26 cellular contexts compared by ENCODE assay signal in genomic region chr1:5821496-5822176, GRCh38.
"Had no signal": no experiment of that assay in that cellular context is flagged by ENCODE, and none has a peak within 500 bp of the region (broad histone marks: within the 10 kb centered on the region; RNA-seq: fewer than 3 reads in every experiment).

No MANE protein-coding gene starts in this region.

- DNase-seq: activated CD4-positive, alpha-beta T cell treated with anti-CD3 and anti-CD28 coated beads for 36 hours; activated CD4-positive, CD25-positive, alpha-beta regulatory T cell; activated CD8-positive, alpha-beta memory T cell treated with anti-CD3 and anti-CD28 coated beads, Interleukin-2, amount 10 ng/mL, durations not matched to agents 7 days and 5 days; activated CD8-positive, alpha-beta T cell treated with anti-CD3 and anti-CD28 coated beads, Interleukin-2, amount 10 ng/mL, durations not matched to agents 7 days and 5 days; activated naive CD4-positive, alpha-beta T cell; activated T-cell treated with anti-CD3 and anti-CD28 coated beads, Interleukin-2, amount 50 U/mL, for 48 hours; adrenal gland; aorta; body of pancreas; colonic mucosa; effector memory CD8-positive, alpha-beta T cell; erythroblast; kidney; left colon; naive B cell; nephron progenitor cell; ovary; sigmoid colon; small intestine; stimulated activated CD4-positive, alpha-beta T cell treated with anti-CD3 and anti-CD28 coated beads, Interleukin-4, amount 100 ng/mL, for 24 hours; stimulated activated naive CD8-positive, alpha-beta T cell treated with anti-CD3 and anti-CD28 coated beads, Interleukin-15, amount 100 ng/mL, for 72 hours; substantia nigra had no signal

- H3K27ac ChIP-seq: adrenal gland, body of pancreas, colonic mucosa, gastroesophageal sphincter, hepatocyte, ovary, prostate gland, sigmoid colon had no signal

- H3K27me3 ChIP-seq: adrenal gland, colonic mucosa, hepatocyte, ovary had no signal

- H3K4me1 ChIP-seq: adrenal gland, body of pancreas, colonic mucosa, gastroesophageal sphincter, prostate gland, sigmoid colon had no signal

- ATAC-seq: activated CD4-positive, alpha-beta T cell treated with anti-CD3 and anti-CD28 coated beads for 36 hours; activated CD8-positive, alpha-beta memory T cell treated with anti-CD3 and anti-CD28 coated beads, Interleukin-2, amount 10 ng/mL, durations not matched to agents 7 days and 5 days; activated CD8-positive, alpha-beta T cell treated with anti-CD3 and anti-CD28 coated beads, Interleukin-2, amount 10 ng/mL, durations not matched to agents 7 days and 5 days; activated naive CD4-positive, alpha-beta T cell treated with anti-CD3 and anti-CD28 coated beads, Interleukin-2, amount 50 U/mL, for 72 hours; body of pancreas; effector memory CD8-positive, alpha-beta T cell; gastroesophageal sphincter; left colon; stimulated activated naive CD8-positive, alpha-beta T cell treated with anti-CD3 and anti-CD28 coated beads, Interleukin-15, amount 100 ng/mL, for 72 hours had no signal

- H3K9me3 ChIP-seq: adrenal gland, body of pancreas, colonic mucosa, gastroesophageal sphincter, ovary, prostate gland, sigmoid colon had no signal

- H3K36me3 ChIP-seq: adrenal gland, colonic mucosa, gastroesophageal sphincter, ovary, prostate gland, sigmoid colon had no signal

- H3K79me2 ChIP-seq: hepatocyte had no signal

- H2AFZ ChIP-seq: hepatocyte had no signal

- H3K4me3 ChIP-seq: adrenal gland, body of pancreas, colonic mucosa, gastroesophageal sphincter, hepatocyte, ovary, prostate gland, sigmoid colon had no signal

- H3K4me2 ChIP-seq: hepatocyte had no signal
